In the genomic region with DNA sequence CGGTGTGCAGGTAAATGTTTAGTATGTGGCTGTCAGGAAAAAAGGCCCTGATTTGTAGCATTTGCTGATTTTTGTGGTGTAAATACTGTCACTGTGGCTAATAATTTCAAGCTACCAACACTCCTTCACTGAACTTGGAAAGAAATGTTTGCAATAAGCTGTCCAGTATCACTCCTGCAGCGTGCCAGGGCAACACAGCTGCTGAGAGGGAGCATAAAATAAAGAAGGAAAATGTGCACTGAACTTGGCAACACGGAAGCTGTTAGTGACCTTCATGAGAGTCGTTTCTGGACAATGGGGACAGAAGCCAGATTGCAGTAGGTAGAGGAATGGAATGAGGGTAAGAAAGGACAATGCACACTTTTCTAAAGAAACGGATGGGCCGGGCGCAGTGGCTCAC, we compare ENCODE assay signal across 31 cellular contexts.
"Had no signal": no experiment of that assay in that cellular context is flagged by ENCODE, and none has a peak within 500 bp of the region (broad histone marks: within the 10 kb centered on the region; RNA-seq: fewer than 3 reads in every experiment).

No MANE protein-coding gene starts in this region.

- H3K36me3 Mint-ChIP-seq: activated naive CD4-positive, alpha-beta T cell treated with anti-CD3 and anti-CD28 coated beads, Interleukin-2, amount 50 U/mL, for 24 hours; activated naive CD8-positive, alpha-beta T cell treated with anti-CD3 and anti-CD28 coated beads for 36 hours had no signal

- H3K4me3 ChIP-seq: adrenal gland, body of pancreas, colonic mucosa, esophagus squamous epithelium, gastroesophageal sphincter had no signal

- ATAC-seq: activated CD4-positive, CD25-positive, alpha-beta regulatory T cell treated with anti-CD3 and anti-CD28 coated beads, Interleukin-2, amount 50 U/mL, for 24 hours; activated naive CD8-positive, alpha-beta T cell treated with anti-CD3 and anti-CD28 coated beads, Interleukin-2, amount 50 U/mL, for 24 hours; activated T-cell treated with anti-CD3 and anti-CD28 coated beads, Interleukin-2, amount 50 U/mL, for 72 hours; body of pancreas; gastroesophageal sphincter; T-helper 17 cell had no signal

- H3K4me3 Mint-ChIP-seq: activated B cell treated with CpG ODN at 0.5 μM for 24 hours; activated CD4-positive, alpha-beta memory T cell treated with anti-CD3 and anti-CD28 coated beads, Interleukin-2, amount 10 ng/mL, durations not matched to agents 7 days and 5 days; activated naive CD4-positive, alpha-beta T cell treated with anti-CD3 and anti-CD28 coated beads, Interleukin-2, amount 50 U/mL, for 24 hours; activated naive CD8-positive, alpha-beta T cell treated with anti-CD3 and anti-CD28 coated beads for 36 hours; activated naive CD8-positive, alpha-beta T cell treated with anti-CD3 and anti-CD28 coated beads, Interleukin-2, amount 50 U/mL, for 24 hours; activated T-cell treated with anti-CD3 and anti-CD28 coated beads, Interleukin-2, amount 50 U/mL, for 24 hours; activated T-cell treated with anti-CD3 and anti-CD28 coated beads, Interleukin-2, amount 50 U/mL, for 72 hours; T-helper 17 cell; T-helper 2 cell treated with Interferon-gamma antibody and Interleukin-4, amounts not matched to agents 5 μg/mL and 100 μg/mL, for 36 hours had no signal

- H3K4me1 ChIP-seq: body of pancreas had no signal

- H3K4me1 Mint-ChIP-seq: activated B cell treated with CpG ODN at 0.5 μM for 24 hours; activated naive CD4-positive, alpha-beta T cell treated with anti-CD3 and anti-CD28 coated beads, Interleukin-2, amount 50 U/mL, for 24 hours had no signal

- H3K9me3 ChIP-seq: adrenal gland, body of pancreas, colonic mucosa, esophagus squamous epithelium, gastroesophageal sphincter had no signal

- H3K9me3 Mint-ChIP-seq: activated B cell treated with CpG ODN at 0.5 μM for 24 hours; activated CD4-positive, alpha-beta memory T cell treated with anti-CD3 and anti-CD28 coated beads, Interleukin-2, amount 10 ng/mL, durations not matched to agents 7 days and 5 days; activated naive CD4-positive, alpha-beta T cell treated with anti-CD3 and anti-CD28 coated beads, Interleukin-2, amount 50 U/mL, for 24 hours; activated naive CD8-positive, alpha-beta T cell treated with anti-CD3 and anti-CD28 coated beads for 36 hours; activated naive CD8-positive, alpha-beta T cell treated with anti-CD3 and anti-CD28 coated beads, Interleukin-2, amount 50 U/mL, for 24 hours; activated T-cell treated with anti-CD3 and anti-CD28 coated beads, Interleukin-2, amount 50 U/mL, for 24 hours; activated T-cell treated with anti-CD3 and anti-CD28 coated beads, Interleukin-2, amount 50 U/mL, for 72 hours; T-helper 2 cell treated with Interferon-gamma antibody and Interleukin-4, amounts not matched to agents 5 μg/mL and 100 μg/mL, for 36 hours had no signal

- H3K27me3 ChIP-seq: adrenal gland, body of pancreas, colonic mucosa, esophagus squamous epithelium, gastroesophageal sphincter had no signal

- H3K27ac Mint-ChIP-seq: activated B cell treated with CpG ODN at 0.5 μM for 24 hours; activated CD4-positive, alpha-beta memory T cell treated with anti-CD3 and anti-CD28 coated beads, Interleukin-2, amount 10 ng/mL, durations not matched to agents 7 days and 5 days; activated naive CD4-positive, alpha-beta T cell treated with anti-CD3 and anti-CD28 coated beads, Interleukin-2, amount 50 U/mL, for 24 hours; activated naive CD8-positive, alpha-beta T cell treated with anti-CD3 and anti-CD28 coated beads for 36 hours; activated naive CD8-positive, alpha-beta T cell treated with anti-CD3 and anti-CD28 coated beads, Interleukin-2, amount 50 U/mL, for 24 hours; activated T-cell treated with anti-CD3 and anti-CD28 coated beads, Interleukin-2, amount 50 U/mL, for 24 hours; activated T-cell treated with anti-CD3 and anti-CD28 coated beads, Interleukin-2, amount 50 U/mL, for 72 hours; T-helper 17 cell; T-helper 2 cell treated with Interferon-gamma antibody and Interleukin-4, amounts not matched to agents 5 μg/mL and 100 μg/mL, for 36 hours had no signal

- H3K36me3 ChIP-seq: adrenal gland, colonic mucosa, esophagus squamous epithelium, gastroesophageal sphincter, WERI-Rb-1 had no signal

- DNase-seq: activated B cell treated with CpG ODN at 0.5 μM for 24 hours; activated CD4-positive, alpha-beta memory T cell treated with anti-CD3 and anti-CD28 coated beads, Interleukin-2, amount 10 ng/mL, durations not matched to agents 7 days and 5 days; activated CD4-positive, alpha-beta T cell treated with anti-CD3 and anti-CD28 coated beads for 48 hours; activated CD4-positive, alpha-beta T cell treated with anti-CD3 and anti-CD28 coated beads, Interleukin-2, amount 50 U/mL, for 4 hours; activated CD8-positive, alpha-beta memory T cell treated with anti-CD3 and anti-CD28 coated beads, Interleukin-2, amount 50 U/mL, for 48 hours; activated gamma-delta T cell; activated naive CD4-positive, alpha-beta T cell treated with Interleukin-2 at 50 U/mL for 16 hours; activated naive CD8-positive, alpha-beta T cell treated with anti-CD3 and anti-CD28 coated beads for 36 hours; activated naive CD8-positive, alpha-beta T cell treated with anti-CD3 and anti-CD28 coated beads, Interleukin-2, amount 50 U/mL, for 24 hours; activated T-cell treated with anti-CD3 and anti-CD28 coated beads for 4 hours; activated T-cell treated with anti-CD3 and anti-CD28 coated beads, Interleukin-2, amount 50 U/mL, for 24 hours; activated T-cell treated with anti-CD3 and anti-CD28 coated beads, Interleukin-2, amount 50 U/mL, for 72 hours; adrenal gland; amygdala; aorta; body of pancreas; central memory CD4-positive, alpha-beta T cell; cerebellar nuclear complex; colonic mucosa; effector CD8-positive, alpha-beta T cell; esophagus squamous epithelium; foreskin melanocyte; T-helper 1 cell; T-helper 17 cell; T1000; WERI-Rb-1 had no signal

- H3K27ac ChIP-seq: adrenal gland, body of pancreas, colonic mucosa, epithelial cell of prostate, esophagus squamous epithelium, gastroesophageal sphincter, WERI-Rb-1 had no signal

- H3K27me3 Mint-ChIP-seq: activated B cell treated with CpG ODN at 0.5 μM for 24 hours; activated naive CD8-positive, alpha-beta T cell treated with anti-CD3 and anti-CD28 coated beads for 36 hours; activated naive CD8-positive, alpha-beta T cell treated with anti-CD3 and anti-CD28 coated beads, Interleukin-2, amount 50 U/mL, for 24 hours had no signal
